Comparison of ENCODE assay signal across 8 cellular contexts in the genomic region with DNA sequence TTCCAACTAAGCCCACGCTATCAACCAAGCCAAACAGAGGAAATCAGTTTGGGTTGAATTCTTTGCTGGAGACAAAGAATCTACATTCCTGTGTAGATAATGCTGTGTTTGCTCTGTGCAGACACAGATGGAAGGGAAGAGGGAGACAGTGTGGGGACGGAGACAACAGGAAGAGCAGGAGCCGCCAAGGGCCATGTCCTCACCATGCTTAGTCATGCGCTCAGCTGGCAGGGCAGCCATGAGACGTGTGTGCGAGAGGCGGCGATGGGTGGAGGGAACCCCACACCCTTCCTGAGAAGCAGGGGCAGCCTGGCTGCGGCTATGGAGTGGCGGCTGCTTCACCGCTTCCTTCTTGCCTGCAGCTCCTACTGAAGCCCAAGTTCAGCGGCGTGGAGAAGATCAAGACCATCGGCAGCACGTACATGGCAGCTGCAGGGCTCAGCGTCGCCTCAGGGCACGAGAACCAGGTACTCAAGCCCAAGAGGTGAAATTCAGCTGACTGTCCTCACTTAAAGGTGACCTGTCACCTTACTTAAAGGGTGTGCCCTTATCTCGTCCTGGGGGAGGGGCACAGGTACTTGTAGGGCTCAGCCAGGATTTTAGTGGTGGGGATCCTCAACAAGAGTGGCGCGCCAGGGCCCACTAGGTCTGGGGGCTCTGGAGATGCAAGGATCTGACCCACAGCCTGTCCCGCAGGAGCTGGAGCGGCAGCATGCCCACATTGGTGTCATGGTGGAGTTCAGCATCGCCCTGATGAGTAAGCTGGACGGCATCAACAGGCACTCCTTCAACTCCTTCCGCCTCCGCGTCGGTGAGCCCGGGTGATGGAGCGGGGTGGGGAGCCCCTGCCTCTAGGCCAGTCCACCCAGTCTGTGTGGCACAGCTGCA. TPM values are rescaled to one million over a fixed set of nuclear protein-coding genes. Genes with fewer than 3 reads are reported as not detected.
DNase-seq lines count a peak whose midpoint lies in the region; ATAC-seq and TF ChIP-seq lines count a peak whose summit lies in the region.

No MANE protein-coding gene starts in this region.

- H3K9me2 ChIP-seq in GM23248 (ENCODE audit: insufficient read depth): no peaks in the 10 kb centered on the region

- H4K20me1 ChIP-seq in GM23248 (ENCODE audit: insufficient read depth): no peaks in the 10 kb centered on the region
- no peaks in the 10 kb centered on the region for H4K20me1 ChIP-seq in smooth muscle cell (ENCODE audit: low read depth)

- intact Hi-C loops in heart right ventricle (cut with DNase I) (loop anchor here in 1 of 10 donors (5.0 kb wide), 1 partner anchor 67 kb away; no protein-coding TSS in a partner anchor), Calu3 (cut with micrococcal nuclease; ENCODE audit: unreplicated experiment) (loop anchor here (10.0 kb wide), 1 partner anchor 99 kb away; no protein-coding TSS in a partner anchor)

- no peaks in the 10 kb centered on the region for H3K9me3 Mint-ChIP-seq in Calu3 (ENCODE audit: low read depth, unreplicated experiment)

- H3K9ac ChIP-seq in GM23248: peak overlapping the region; percentile 75
- peak overlapping the region; percentile 12 for H3K9ac ChIP-seq in smooth muscle cell (ENCODE audit: low read depth)

- H3K4me1 ChIP-seq in GM23248 (ENCODE audit: insufficient read depth): peaks cover 20% of the 10 kb centered on the region
- H3K4me1 ChIP-seq in heart right ventricle: peaks cover 0 to 21% (median 2%) of the 10 kb centered on the region in 9 donors
- H3K4me1 ChIP-seq in smooth muscle cell (ENCODE audit: low read depth): peaks cover 5% of the 10 kb centered on the region

- BruUV-seq in Calu3 (replicated peaks; lab: Mats Ljungman, UMichigan): no TSS peak

- H3K4me1 Mint-ChIP-seq in Calu3 (ENCODE audit: low read depth, unreplicated experiment): no peaks in the 10 kb centered on the region

- no peaks in the 10 kb centered on the region for H3K27me3 ChIP-seq in GM23248 (replicated peaks; ENCODE audit: insufficient read depth)
- no peaks in the 10 kb centered on the region for H3K27me3 ChIP-seq in heart right ventricle
- H3K27me3 ChIP-seq in smooth muscle cell (ENCODE audit: low read depth): no peaks in the 10 kb centered on the region

- 40 to 43% methylated on average over 31 of the region's 31 CpGs for WGBS in GM23248 (ENCODE audit: low coverage in 1 of 2, low lambda C conversion rate in 2 of 2, missing lambda C conversion rate in 2 of 2), 2 experiments
- WGBS in heart right ventricle, 2 donors: 78 to 79% methylated on average over 31 of the region's 31 CpGs
- WGBS in smooth muscle cell (ENCODE audit: low lambda C conversion rate): 66% methylated on average over 31 of the region's 31 CpGs

- in situ Hi-C loops in GM23248 (cut with MboI): no loop called here

- DNase-seq in GM23248 (peak; percentile 97), activated T-helper 1 cell treated with Interleukin-2 at 50 U/mL for 16 hours (ENCODE audit: low read depth) (peak; percentile 47), heart right ventricle (peak; percentile 44 to 70), smooth muscle cell (lab: John Stamatoyannopoulos, UW; ENCODE audit: unreplicated experiment) (no peak), Calu3 (no peak), SK-N-DZ (ENCODE audit: low spot score) (no peak), ecto neural progenitor cell (ENCODE audit: low spot score) (no peak)

- peaks cover 68% of the 10 kb centered on the region for H3K36me3 Mint-ChIP-seq in Calu3 (ENCODE audit: insufficient read depth, unreplicated experiment)

- ATAC-seq in heart right ventricle (peak; percentile 24 to 83 (median 68)), GM21528 (IDR thresholded peaks at IDR 0.05; ENCODE audit: low FRiP score, unreplicated experiment) (no peak)

- no peak overlapping the region for H3K4me3 Mint-ChIP-seq in Calu3 (ENCODE audit: low read depth, unreplicated experiment)

- peak overlapping the region; percentile 50 for H3K4me3 ChIP-seq in GM23248
- H3K4me3 ChIP-seq in heart right ventricle: no peak overlapping the region
- no peak overlapping the region for H3K4me3 ChIP-seq in smooth muscle cell

- no peak for TF ChIP-seq CTCF in heart right ventricle (IDR thresholded peaks at IDR 0.05)
- TF ChIP-seq CTCF in smooth muscle cell (IDR thresholded peaks at IDR 0.05; ENCODE audit: borderline replicate concordance, insufficient read depth, poor library complexity, severe bottlenecking): no peak
- TF ChIP-seq CTCF in Calu3 (IDR thresholded peaks at IDR 0.05; ENCODE audit: unreplicated experiment): no peak

- CTCF ChIA-PET in Calu3 (lab: Charles Lee): interaction anchor here (0.9 kb wide), 1 partner anchor 27 kb away, joined by 4 read pairs; no protein-coding TSS in a partner anchor

- H3F3A ChIP-seq in GM23248 (ENCODE audit: insufficient read depth) (peaks cover 37% of the 10 kb centered on the region; the same call in 1 of the 2 replicates), smooth muscle cell (ENCODE audit: low read depth) (peaks cover 30% of the 10 kb centered on the region)

- H3K79me2 ChIP-seq in GM23248 (ENCODE audit: insufficient read depth) (peaks cover 6% of the 10 kb centered on the region; the same call in 1 of the 2 replicates), smooth muscle cell (ENCODE audit: low read depth) (no peaks in the 10 kb centered on the region)

- no peaks in the 10 kb centered on the region for H3K27me3 Mint-ChIP-seq in Calu3 (ENCODE audit: unreplicated experiment)

- H3K36me3 ChIP-seq in GM23248 (ENCODE audit: low read depth) (peaks cover 38% of the 10 kb centered on the region), heart right ventricle (peaks cover 0 to 100% (median 30%) of the 10 kb centered on the region in 9 donors), smooth muscle cell (ENCODE audit: low read depth) (peaks cover 11% of the 10 kb centered on the region)

- peak overlapping the region; percentile 73 for H3K4me2 ChIP-seq in GM23248 (ENCODE audit: unreplicated experiment)
- H3K4me2 ChIP-seq in smooth muscle cell: peak overlapping the region; percentile 35

- H3K27ac ChIP-seq in GM23248: peak overlapping the region; percentile 95
- peak overlapping the region in 5 of 10 donors; percentile 7 to 61 (median 29) for H3K27ac ChIP-seq in heart right ventricle
- H3K27ac ChIP-seq in smooth muscle cell (ENCODE audit: low read depth): peak overlapping the region; percentile 86

- no peak overlapping the region for H3K27ac Mint-ChIP-seq in Calu3 (ENCODE audit: unreplicated experiment)

- H2AFZ ChIP-seq in GM23248 (no peak overlapping the region; the same call in 1 of the 2 replicates), smooth muscle cell (ENCODE audit: low read depth) (no peak overlapping the region)

- no peaks in the 10 kb centered on the region for H3K9me3 ChIP-seq in GM23248 (ENCODE audit: low read depth)
- H3K9me3 ChIP-seq in heart right ventricle: no peaks in the 10 kb centered on the region
- H3K9me3 ChIP-seq in smooth muscle cell (replicated peaks; ENCODE audit: low read depth): no peaks in the 10 kb centered on the region

RNA-seq across cellular contexts. Expression of gene ADCY7, which starts 47.5 kb away (rescaled TPM):
- total RNA-seq in GM23248 (2014; rRNA removed; shearing (Covaris generic)): 87.4 and 90.5 TPM in 2 replicates
- polyA plus RNA-seq in GM23248 (2016; fragmentation: Nextera tagmentation; extraction: Ambion mirVana) (31.9 and 32.7 TPM in 2 replicates), heart right ventricle (1 to 10 TPM; 2.4 to 5.0 TPM), smooth muscle cell (28.1 and 30.7 TPM in 2 replicates)
- total RNA-seq in heart right ventricle (10 to 100 TPM in 2 of 10 donors, 1 to 10 TPM in 8; 2.2 to 25.5 (median 4.7) TPM), smooth muscle cell (31.6 and 37.1 TPM in 2 replicates), Calu3 (2022) (67.7 and 71.4 TPM in 2 replicates)
- polyA plus RNA-seq in SK-N-DZ (2014; cell fraction: cytosol; rRNA removed): 17.1 and 38.6 TPM in 2 replicates
- 68.1 and 81.4 TPM in 2 replicates for polyA plus RNA-seq in SK-N-DZ (2014; cell fraction: nucleus; rRNA removed)

RNA-seq across cellular contexts. Expression of gene BRD7, which starts 54.9 kb away (rescaled TPM):
- 34.5 and 35.8 TPM in 2 replicates for total RNA-seq in GM23248 (2014; rRNA removed; shearing (Covaris generic))
- polyA plus RNA-seq in GM23248 (2016; fragmentation: Nextera tagmentation; extraction: Ambion mirVana) (20.3 and 31.1 TPM in 2 replicates), heart right ventricle (10 to 100 TPM; 31.4 to 36.9 TPM), smooth muscle cell (33.9 and 36.2 TPM in 2 replicates)
- total RNA-seq in heart right ventricle (10 to 100 TPM; 35.3 to 50.9 (median 43.6) TPM), smooth muscle cell (37.2 and 40.4 TPM in 2 replicates), Calu3 (2022) (96.0 and 98.7 TPM in 2 replicates)
- polyA plus RNA-seq in SK-N-DZ (2014; cell fraction: cytosol; rRNA removed): 102 TPM in 2 replicates
- polyA plus RNA-seq in SK-N-DZ (2014; cell fraction: nucleus; rRNA removed): 74.8 and 92.0 TPM in 2 replicates

Comparison
In these comparisons a context has a peak if more than half of its experiments do, and no peak if none do; other contexts are left out.
1. DNase-seq: peak in GM23248 (single experiment), activated T-helper 1 cell treated with Interleukin-2 at 50 U/mL for 16 hours (single experiment) and heart right ventricle (2 of 2); none in smooth muscle cell (single experiment), Calu3 (single experiment), SK-N-DZ (single experiment) and ecto neural progenitor cell (single experiment).